In the genomic region with DNA sequence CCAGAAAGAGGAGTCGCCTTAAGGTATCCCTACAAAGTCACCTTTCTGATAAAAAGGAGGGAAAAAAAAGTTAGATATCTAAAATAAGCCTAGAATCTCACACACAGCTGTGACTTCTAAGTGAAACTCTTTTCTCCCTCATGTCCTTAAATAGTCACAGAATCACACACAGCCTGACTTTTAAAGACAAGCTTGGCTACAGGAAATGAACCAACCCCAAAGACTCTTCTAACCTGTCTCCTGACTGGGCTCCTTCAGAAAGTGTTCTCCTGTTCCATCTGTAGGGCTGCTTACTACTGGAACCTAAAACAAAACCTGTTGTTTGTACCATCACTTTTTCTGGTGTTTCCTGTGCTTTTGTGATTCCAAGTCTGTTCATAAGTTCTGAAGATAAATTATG, we compare ENCODE assay signal across 13 cellular contexts.
DNase-seq lines count a peak whose midpoint lies in the region; TF ChIP-seq lines count a peak whose summit lies in the region.
"Had no signal": no experiment of that assay in that cellular context is flagged by ENCODE, and none has a peak within 500 bp of the region (broad histone marks: within the 10 kb centered on the region; RNA-seq: fewer than 3 reads in every experiment).

No MANE protein-coding gene starts in this region.

- H3K9me3 Mint-ChIP-seq in activated CD4-positive, alpha-beta T cell treated with anti-CD3 and anti-CD28 coated beads, Interleukin-2, amount 10 ng/mL, durations not matched to agents 24 days and 14 days: no peaks in the 10 kb centered on the region
- no peaks in the 10 kb centered on the region for H3K9me3 Mint-ChIP-seq in activated T-helper 2 cell treated with anti-CD3 and anti-CD28 coated beads, Interferon-gamma antibody, Interleukin-2, Interleukin-4, amounts not matched to agents 10 μg/mL and 5 μg/mL and 100 μg/mL, durations not matched to agents 14 hours and 24 hours and 36 hours
- H3K9me3 Mint-ChIP-seq: CD4-positive, CD25-positive, alpha-beta regulatory T cell had no signal

- H3K4me3 ChIP-seq in MM.1S (ENCODE audit: low read length) (no peak overlapping the region), uterus (no peak overlapping the region)
- H3K4me3 ChIP-seq: BLaER1 treated with 17β-estradiol and CSF1 and Interleukin-3, amounts not matched to agents 10 nM and 100 nM; HAP-1 had no signal

- peak overlapping the region; percentile 30; the same call in 1 of the 2 replicates for H3K27ac ChIP-seq in MM.1S (ENCODE audit: low read length)
- peak overlapping the region; percentile 15 to 35 for H3K27ac ChIP-seq in uterus
- H3K27ac ChIP-seq: BLaER1 treated with 17β-estradiol and CSF1 and Interleukin-3, amounts not matched to agents 10 nM and 100 nM had no signal

- intact Hi-C loops in activated CD4-positive, alpha-beta T cell treated with anti-CD3 and anti-CD28 coated beads, Interleukin-2, amount 10 ng/mL, durations not matched to agents 24 days and 14 days (cut with micrococcal nuclease): loop anchor here (10.0 kb wide), 1 partner anchor 1625 kb away; no protein-coding TSS in a partner anchor
- intact Hi-C loops in activated T-helper 2 cell treated with anti-CD3 and anti-CD28 coated beads, Interferon-gamma antibody, Interleukin-2, Interleukin-4, amounts not matched to agents 10 μg/mL and 5 μg/mL and 100 μg/mL, durations not matched to agents 14 hours and 24 hours and 36 hours (cut with micrococcal nuclease): no loop called here
- intact Hi-C loops in uterus (cut with DNase I; ENCODE audit: low total_unique reads): no loop called here

- H3K27me3 ChIP-seq in MM.1S (replicated peaks; ENCODE audit: insufficient read depth, low read length) (no peaks in the 10 kb centered on the region), uterus (no peaks in the 10 kb centered on the region)

- H3K4me1 Mint-ChIP-seq in activated CD4-positive, alpha-beta T cell treated with anti-CD3 and anti-CD28 coated beads, Interleukin-2, amount 10 ng/mL, durations not matched to agents 24 days and 14 days: peaks cover 10% of the 10 kb centered on the region
- peaks cover 19% of the 10 kb centered on the region for H3K4me1 Mint-ChIP-seq in activated T-helper 2 cell treated with anti-CD3 and anti-CD28 coated beads, Interferon-gamma antibody, Interleukin-2, Interleukin-4, amounts not matched to agents 10 μg/mL and 5 μg/mL and 100 μg/mL, durations not matched to agents 14 hours and 24 hours and 36 hours (ENCODE audit: low read depth)
- H3K4me1 Mint-ChIP-seq: CD4-positive, CD25-positive, alpha-beta regulatory T cell had no signal

- H4K20me1 ChIP-seq in MM.1S (ENCODE audit: insufficient read depth, low read length): no peaks in the 10 kb centered on the region
- H4K20me1 ChIP-seq: BLaER1 treated with 17β-estradiol and CSF1 and Interleukin-3, amounts not matched to agents 10 nM and 100 nM had no signal

- no peaks in the 10 kb centered on the region for H3K27me3 Mint-ChIP-seq in activated CD4-positive, alpha-beta T cell treated with anti-CD3 and anti-CD28 coated beads, Interleukin-2, amount 10 ng/mL, durations not matched to agents 24 days and 14 days
- H3K27me3 Mint-ChIP-seq in activated T-helper 2 cell treated with anti-CD3 and anti-CD28 coated beads, Interferon-gamma antibody, Interleukin-2, Interleukin-4, amounts not matched to agents 10 μg/mL and 5 μg/mL and 100 μg/mL, durations not matched to agents 14 hours and 24 hours and 36 hours (ENCODE audit: low read depth): no peaks in the 10 kb centered on the region

- peaks cover 15% of the 10 kb centered on the region for H3K4me1 ChIP-seq in MM.1S (ENCODE audit: low read length)
- no peaks in the 10 kb centered on the region for H3K4me1 ChIP-seq in uterus

- no peak overlapping the region for H3K27ac Mint-ChIP-seq in activated CD4-positive, alpha-beta T cell treated with anti-CD3 and anti-CD28 coated beads, Interleukin-2, amount 10 ng/mL, durations not matched to agents 24 days and 14 days
- H3K27ac Mint-ChIP-seq in activated T-helper 2 cell treated with anti-CD3 and anti-CD28 coated beads, Interferon-gamma antibody, Interleukin-2, Interleukin-4, amounts not matched to agents 10 μg/mL and 5 μg/mL and 100 μg/mL, durations not matched to agents 14 hours and 24 hours and 36 hours: peak overlapping the region; percentile 82
- H3K27ac Mint-ChIP-seq: CD4-positive, CD25-positive, alpha-beta regulatory T cell had no signal

- no peaks in the 10 kb centered on the region for H3K36me3 Mint-ChIP-seq in activated CD4-positive, alpha-beta T cell treated with anti-CD3 and anti-CD28 coated beads, Interleukin-2, amount 10 ng/mL, durations not matched to agents 24 days and 14 days (ENCODE audit: low read depth)
- H3K36me3 Mint-ChIP-seq in activated T-helper 2 cell treated with anti-CD3 and anti-CD28 coated beads, Interferon-gamma antibody, Interleukin-2, Interleukin-4, amounts not matched to agents 10 μg/mL and 5 μg/mL and 100 μg/mL, durations not matched to agents 14 hours and 24 hours and 36 hours (ENCODE audit: low read depth): peaks cover 2% of the 10 kb centered on the region
- H3K36me3 Mint-ChIP-seq: CD4-positive, CD25-positive, alpha-beta regulatory T cell had no signal

- peak; percentile 61 for DNase-seq in activated CD4-positive, alpha-beta T cell treated with anti-CD3 and anti-CD28 coated beads, Interleukin-2, amount 10 ng/mL, durations not matched to agents 24 days and 14 days
- DNase-seq in activated CD4-positive, alpha-beta T cell treated with anti-CD3 and anti-CD28 coated beads for 4 hours: no peak
- peak; percentile 73 for DNase-seq in MM.1S
- DNase-seq in activated T-helper 2 cell treated with anti-CD3 and anti-CD28 coated beads, Interferon-gamma antibody, Interleukin-2, Interleukin-4, amounts not matched to agents 10 μg/mL and 5 μg/mL and 100 μg/mL, durations not matched to agents 14 hours and 24 hours and 36 hours (ENCODE audit: low spot score): no peak
- DNase-seq in uterus: no peak
- DNase-seq in RPMI8226: no peak
- no peak for DNase-seq in T-helper 2 cell
- DNase-seq: 8988T, AML-193, DMS53 had no signal

- H3K36me3 ChIP-seq in MM.1S (replicated peaks; ENCODE audit: insufficient read depth, low read length): no peaks in the 10 kb centered on the region
- H3K36me3 ChIP-seq in uterus: no peaks in the 10 kb centered on the region
- H3K36me3 ChIP-seq: BLaER1 treated with 17β-estradiol and CSF1 and Interleukin-3, amounts not matched to agents 10 nM and 100 nM; HAP-1 had no signal

- H3F3A ChIP-seq in MM.1S (ENCODE audit: insufficient read depth, low read length): no peaks in the 10 kb centered on the region

- TF ChIP-seq CTCF in MM.1S (IDR thresholded peaks at IDR 0.05; ENCODE audit: low read length) (no peak), uterus (IDR thresholded peaks at IDR 0.05) (no peak)

- peak overlapping the region; percentile 25 for H3K4me2 ChIP-seq in MM.1S (ENCODE audit: low read depth, low read length)

- no peaks in the 10 kb centered on the region for H3K79me2 ChIP-seq in MM.1S (ENCODE audit: low read length)

- no peak overlapping the region for H3K4me3 Mint-ChIP-seq in activated CD4-positive, alpha-beta T cell treated with anti-CD3 and anti-CD28 coated beads, Interleukin-2, amount 10 ng/mL, durations not matched to agents 24 days and 14 days
- H3K4me3 Mint-ChIP-seq in activated T-helper 2 cell treated with anti-CD3 and anti-CD28 coated beads, Interferon-gamma antibody, Interleukin-2, Interleukin-4, amounts not matched to agents 10 μg/mL and 5 μg/mL and 100 μg/mL, durations not matched to agents 14 hours and 24 hours and 36 hours (ENCODE audit: low read depth): no peak overlapping the region
- H3K4me3 Mint-ChIP-seq: CD4-positive, CD25-positive, alpha-beta regulatory T cell had no signal

- TF ChIP-seq POLR2A in uterus (IDR thresholded peaks at IDR 0.05): no peak

- no peak overlapping the region for H3K9ac ChIP-seq in MM.1S (ENCODE audit: low read length)
- H3K9ac ChIP-seq: BLaER1 treated with 17β-estradiol and CSF1 and Interleukin-3, amounts not matched to agents 10 nM and 100 nM had no signal

- H2AFZ ChIP-seq in MM.1S (ENCODE audit: low read length): no peak overlapping the region

- H3K9me2 ChIP-seq in MM.1S (replicated peaks; ENCODE audit: insufficient read depth, low read length): no peaks in the 10 kb centered on the region

- H3K9me3 ChIP-seq in MM.1S (replicated peaks; ENCODE audit: insufficient read depth, low read length) (no peaks in the 10 kb centered on the region), uterus (no peaks in the 10 kb centered on the region)
- H3K9me3 ChIP-seq: HAP-1 had no signal

Comparison
In these comparisons a context has a peak if more than half of its experiments do, and no peak if none do; other contexts are left out.
1. DNase-seq: peak in activated CD4-positive, alpha-beta T cell treated with anti-CD3 and anti-CD28 coated beads, Interleukin-2, amount 10 ng/mL, durations not matched to agents 24 days and 14 days (single experiment) and MM.1S (single experiment); none in activated CD4-positive, alpha-beta T cell treated with anti-CD3 and anti-CD28 coated beads for 4 hours (0 of 2), activated T-helper 2 cell treated with anti-CD3 and anti-CD28 coated beads, Interferon-gamma antibody, Interleukin-2, Interleukin-4, amounts not matched to agents 10 μg/mL and 5 μg/mL and 100 μg/mL, durations not matched to agents 14 hours and 24 hours and 36 hours (single experiment), uterus (0 of 2), RPMI8226 (single experiment) and T-helper 2 cell (0 of 5).